ENCODE assay signal across 8 cellular contexts in the genomic region with DNA sequence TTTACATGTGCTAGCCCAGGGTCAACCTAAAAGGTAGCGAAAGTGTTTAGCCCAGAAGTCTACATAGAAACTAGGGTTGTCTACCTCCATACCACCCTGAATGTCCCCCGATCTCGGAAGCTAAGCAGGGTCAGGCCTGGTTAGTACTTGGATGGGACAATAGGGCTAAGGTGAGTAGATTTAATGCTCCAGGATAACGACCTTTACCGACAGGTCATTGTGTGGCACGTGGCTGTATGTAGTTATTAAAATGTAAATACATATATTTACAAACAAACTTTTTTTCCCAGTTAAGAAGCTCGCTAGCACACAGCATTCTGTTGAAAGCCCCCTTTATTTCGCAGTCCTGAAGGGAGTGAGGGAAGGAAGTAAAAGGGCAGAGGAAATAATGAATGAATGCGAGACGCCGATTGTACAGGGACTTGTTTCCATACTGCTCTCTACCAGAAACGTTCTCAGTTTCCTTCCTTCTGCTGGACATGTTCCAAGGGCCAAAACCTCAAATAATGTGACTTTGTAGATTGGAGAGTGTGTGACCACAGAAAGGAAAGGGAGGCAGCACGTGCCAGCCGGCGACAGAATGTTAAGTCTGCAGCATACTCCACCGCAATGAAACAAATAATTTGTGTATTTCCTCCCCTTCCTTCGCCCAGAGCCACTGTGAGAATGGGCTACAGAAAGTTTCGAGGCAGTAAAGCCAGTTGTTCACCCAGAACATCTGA. TPM values are rescaled to one million over a fixed set of nuclear protein-coding genes. Genes with fewer than 3 reads are reported as not detected.
A peak's percentile ranks its signal among the peaks of the same experiment; 100 is the strongest.
DNase-seq lines count a peak whose midpoint lies in the region; ATAC-seq and TF ChIP-seq lines count a peak whose summit lies in the region.

No MANE protein-coding gene starts in this region.

- no peaks in the 10 kb centered on the region for H3K9me3 ChIP-seq in NT2/D1 (ENCODE audit: insufficient read depth, low read length)
- no peaks in the 10 kb centered on the region for H3K9me3 ChIP-seq in prostate gland

- H3K4me1 Mint-ChIP-seq in activated naive CD4-positive, alpha-beta T cell treated with anti-CD3 and anti-CD28 coated beads, Interleukin-2, amount 10 ng/mL, durations not matched to agents 7 days and 5 days = peaks cover 44% of the 10 kb centered on the region
- peaks cover 5% of the 10 kb centered on the region for H3K4me1 Mint-ChIP-seq in glutamatergic neuron (ENCODE audit: low read depth, unreplicated experiment)

- peak overlapping the region; percentile 87 for H3K9ac ChIP-seq in NT2/D1 (ENCODE audit: insufficient read length, low read depth)

- H3K4me1 ChIP-seq in NT2/D1 (ENCODE audit: insufficient read depth, insufficient read length) (no peaks in the 10 kb centered on the region), prostate gland (replicated peaks) (peaks cover 3% of the 10 kb centered on the region)

- TF ChIP-seq CTCF in glutamatergic neuron (IDR thresholded peaks at IDR 0.05; ENCODE audit: partially characterized antibody, unreplicated experiment) (no peak), prostate gland (IDR thresholded peaks at IDR 0.05) (no peak)

- 5% methylated on average over 18 of the region's 18 CpGs for WGBS in prostate gland

- H3K36me3 ChIP-seq in NT2/D1 (ENCODE audit: insufficient read depth, insufficient read length, low read length) (no peaks in the 10 kb centered on the region), prostate gland (no peaks in the 10 kb centered on the region)

- ATAC-seq in HG02852 (IDR thresholded peaks at IDR 0.05; ENCODE audit: unreplicated experiment) = peak; percentile 3

- CTCF ChIA-PET in activated naive CD4-positive, alpha-beta T cell treated with anti-CD3 and anti-CD28 coated beads, Interleukin-2, amount 10 ng/mL, durations not matched to agents 7 days and 5 days (lab: Charles Lee) = interaction anchor here (1.3 kb wide), 1 partner anchor 22 kb away, joined by 3 read pairs; no protein-coding TSS in a partner anchor

- peaks cover 2% of the 10 kb centered on the region for H3K9me3 Mint-ChIP-seq in activated naive CD4-positive, alpha-beta T cell treated with anti-CD3 and anti-CD28 coated beads, Interleukin-2, amount 10 ng/mL, durations not matched to agents 7 days and 5 days
- H3K9me3 Mint-ChIP-seq in glutamatergic neuron (ENCODE audit: unreplicated experiment) = peaks cover 4% of the 10 kb centered on the region

- TF ChIP-seq POLR2A in prostate gland (IDR thresholded peaks at IDR 0.05) = no peak

- peaks cover 5% of the 10 kb centered on the region for H3K36me3 Mint-ChIP-seq in activated naive CD4-positive, alpha-beta T cell treated with anti-CD3 and anti-CD28 coated beads, Interleukin-2, amount 10 ng/mL, durations not matched to agents 7 days and 5 days
- no peaks in the 10 kb centered on the region for H3K36me3 Mint-ChIP-seq in glutamatergic neuron (ENCODE audit: unreplicated experiment)

- peak overlapping the region; percentile 72 for H3K4me3 ChIP-seq in NT2/D1 (ENCODE audit: insufficient read length, low read depth)
- peak overlapping the region; percentile 48 to 69 for H3K4me3 ChIP-seq in prostate gland

- H3K27me3 ChIP-seq in NT2/D1 (ENCODE audit: insufficient read depth, insufficient read length) = no peaks in the 10 kb centered on the region
- H3K27me3 ChIP-seq in prostate gland (replicated peaks; ENCODE audit: insufficient read depth) = no peaks in the 10 kb centered on the region

- H3K27ac Mint-ChIP-seq in activated naive CD4-positive, alpha-beta T cell treated with anti-CD3 and anti-CD28 coated beads, Interleukin-2, amount 10 ng/mL, durations not matched to agents 7 days and 5 days = peak overlapping the region; percentile 99
- H3K27ac Mint-ChIP-seq in glutamatergic neuron (ENCODE audit: unreplicated experiment) = peak overlapping the region; percentile 92

- peak overlapping the region; percentile 63 to 76 for H3K27ac ChIP-seq in prostate gland

- DNase-seq in SIG-M5 treated with dmso at 0.1 percent for 504 hours (lab: John Stamatoyannopoulos, UW; ENCODE audit: unreplicated experiment) (peak; percentile 45), SIG-M5 (lab: John Stamatoyannopoulos, UW) (no peak), NT2/D1 (ENCODE audit: low read depth, low spot score) (no peak), glutamatergic neuron (no peak), prostate gland (ENCODE audit: low spot score) (peak; percentile 17), NCI-H345 (lab: John Stamatoyannopoulos, UW) (no peak)
- DNase-seq in activated naive CD4-positive, alpha-beta T cell treated with anti-CD3 and anti-CD28 coated beads, Interleukin-2, amount 10 ng/mL, durations not matched to agents 7 days and 5 days = peak; percentile 28

- peaks cover 6% of the 10 kb centered on the region for H3K27me3 Mint-ChIP-seq in activated naive CD4-positive, alpha-beta T cell treated with anti-CD3 and anti-CD28 coated beads, Interleukin-2, amount 10 ng/mL, durations not matched to agents 7 days and 5 days
- H3K27me3 Mint-ChIP-seq in glutamatergic neuron (ENCODE audit: unreplicated experiment) = peaks cover 8% of the 10 kb centered on the region

- intact Hi-C loops in prostate gland (cut with DNase I) = no loop called here

- H3K4me3 Mint-ChIP-seq in activated naive CD4-positive, alpha-beta T cell treated with anti-CD3 and anti-CD28 coated beads, Interleukin-2, amount 10 ng/mL, durations not matched to agents 7 days and 5 days = peak overlapping the region; percentile 99
- peak overlapping the region; percentile 98 for H3K4me3 Mint-ChIP-seq in glutamatergic neuron (ENCODE audit: unreplicated experiment)

RNA-seq across cellular contexts. Expression of gene ADAT2, which starts 0.6 kb away (rescaled TPM):
- total RNA-seq in glutamatergic neuron (ENCODE audit: unreplicated experiment) (5.6 TPM), prostate gland (1 to 10 TPM; 3.2 to 4.2 TPM)

RNA-seq across cellular contexts. Expression of gene PEX3, which starts 0.7 kb away (rescaled TPM):
- total RNA-seq in glutamatergic neuron (ENCODE audit: unreplicated experiment) (12.0 TPM), prostate gland (10 to 100 TPM; 16.0 to 23.7 TPM)

Comparison
In these comparisons a context has a peak if more than half of its experiments do, and no peak if none do; other contexts are left out.
1. DNase-seq: peak in SIG-M5 treated with dmso at 0.1 percent for 504 hours (single experiment), activated naive CD4-positive, alpha-beta T cell treated with anti-CD3 and anti-CD28 coated beads, Interleukin-2, amount 10 ng/mL, durations not matched to agents 7 days and 5 days (single experiment) and prostate gland (single experiment); none in SIG-M5 (single experiment), NT2/D1 (single experiment), glutamatergic neuron (single experiment) and NCI-H345 (single experiment).